1 cellular context compared by ENCODE assay signal in the genomic region with DNA sequence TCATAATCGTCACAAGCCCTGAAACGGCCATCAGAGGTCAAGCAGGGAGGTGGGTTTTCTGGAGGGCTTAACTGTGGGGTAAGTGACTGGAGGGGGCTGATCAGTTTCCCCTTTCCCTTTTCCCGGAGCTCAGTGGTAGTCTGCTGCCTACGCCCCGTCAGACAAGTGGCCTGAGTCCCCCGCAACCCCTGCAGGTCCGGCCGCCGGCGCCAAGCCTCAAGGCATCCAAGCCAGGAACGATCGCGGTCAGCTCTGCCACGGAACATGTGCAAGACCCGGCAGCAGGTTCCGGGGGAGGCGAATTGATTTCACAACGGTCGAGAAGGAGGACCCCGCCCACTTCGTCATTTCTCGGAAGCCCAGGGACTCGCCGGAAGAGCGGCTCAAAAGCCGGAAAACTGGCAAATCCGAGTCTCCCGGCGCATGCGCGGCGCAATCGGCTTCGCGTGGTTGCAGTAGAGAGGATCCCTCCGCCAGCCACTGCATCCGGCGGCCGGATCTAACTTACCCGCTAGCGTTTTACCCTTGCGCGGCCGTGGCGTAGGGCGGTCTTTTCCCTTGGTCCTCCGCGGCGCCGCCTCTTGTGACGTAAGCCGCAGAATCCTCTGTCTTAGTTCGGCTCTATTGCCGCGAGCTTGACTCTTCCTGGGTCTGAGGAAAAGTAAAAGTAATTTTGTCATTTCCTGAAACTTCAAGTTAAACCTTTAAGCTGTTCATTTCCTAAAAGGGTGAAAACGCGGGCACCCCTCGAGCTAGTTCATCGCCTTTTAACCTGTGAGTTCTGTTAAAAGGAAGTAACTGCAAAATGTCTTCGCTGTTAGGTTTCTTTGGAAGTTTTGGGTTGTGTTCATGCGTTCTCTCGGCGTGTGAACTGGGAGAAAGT.
TF ChIP-seq lines count a peak whose summit lies in the region.

No MANE protein-coding gene starts in this region.

TF ChIP-seq in HCT116, 20 proteins besides CTCF, POLR2A, EP300 and RAD21 (continued from another document):
- TF ChIP-seq, protein P1, sequence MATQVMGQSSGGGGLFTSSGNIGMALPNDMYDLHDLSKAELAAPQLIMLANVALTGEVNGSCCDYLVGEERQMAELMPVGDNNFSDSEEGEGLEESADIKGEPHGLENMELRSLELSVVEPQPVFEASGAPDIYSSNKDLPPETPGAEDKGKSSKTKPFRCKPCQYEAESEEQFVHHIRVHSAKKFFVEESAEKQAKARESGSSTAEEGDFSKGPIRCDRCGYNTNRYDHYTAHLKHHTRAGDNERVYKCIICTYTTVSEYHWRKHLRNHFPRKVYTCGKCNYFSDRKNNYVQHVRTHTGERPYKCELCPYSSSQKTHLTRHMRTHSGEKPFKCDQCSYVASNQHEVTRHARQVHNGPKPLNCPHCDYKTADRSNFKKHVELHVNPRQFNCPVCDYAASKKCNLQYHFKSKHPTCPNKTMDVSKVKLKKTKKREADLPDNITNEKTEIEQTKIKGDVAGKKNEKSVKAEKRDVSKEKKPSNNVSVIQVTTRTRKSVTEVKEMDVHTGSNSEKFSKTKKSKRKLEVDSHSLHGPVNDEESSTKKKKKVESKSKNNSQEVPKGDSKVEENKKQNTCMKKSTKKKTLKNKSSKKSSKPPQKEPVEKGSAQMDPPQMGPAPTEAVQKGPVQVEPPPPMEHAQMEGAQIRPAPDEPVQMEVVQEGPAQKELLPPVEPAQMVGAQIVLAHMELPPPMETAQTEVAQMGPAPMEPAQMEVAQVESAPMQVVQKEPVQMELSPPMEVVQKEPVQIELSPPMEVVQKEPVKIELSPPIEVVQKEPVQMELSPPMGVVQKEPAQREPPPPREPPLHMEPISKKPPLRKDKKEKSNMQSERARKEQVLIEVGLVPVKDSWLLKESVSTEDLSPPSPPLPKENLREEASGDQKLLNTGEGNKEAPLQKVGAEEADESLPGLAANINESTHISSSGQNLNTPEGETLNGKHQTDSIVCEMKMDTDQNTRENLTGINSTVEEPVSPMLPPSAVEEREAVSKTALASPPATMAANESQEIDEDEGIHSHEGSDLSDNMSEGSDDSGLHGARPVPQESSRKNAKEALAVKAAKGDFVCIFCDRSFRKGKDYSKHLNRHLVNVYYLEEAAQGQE (IDR thresholded peaks at IDR 0.05; ENCODE audit: low read depth), result no peak
- peak; percentile 97; the same call in 1 of the 2 replicates for TF ChIP-seq CBX3 (IDR thresholded peaks at IDR 0.05; ENCODE audit: low read depth)
- peak; percentile 89 for TF ChIP-seq POLR2AphosphoS5 (IDR thresholded peaks at IDR 0.05; ENCODE audit: low read depth, low read length)
- TF ChIP-seq, protein P2, sequence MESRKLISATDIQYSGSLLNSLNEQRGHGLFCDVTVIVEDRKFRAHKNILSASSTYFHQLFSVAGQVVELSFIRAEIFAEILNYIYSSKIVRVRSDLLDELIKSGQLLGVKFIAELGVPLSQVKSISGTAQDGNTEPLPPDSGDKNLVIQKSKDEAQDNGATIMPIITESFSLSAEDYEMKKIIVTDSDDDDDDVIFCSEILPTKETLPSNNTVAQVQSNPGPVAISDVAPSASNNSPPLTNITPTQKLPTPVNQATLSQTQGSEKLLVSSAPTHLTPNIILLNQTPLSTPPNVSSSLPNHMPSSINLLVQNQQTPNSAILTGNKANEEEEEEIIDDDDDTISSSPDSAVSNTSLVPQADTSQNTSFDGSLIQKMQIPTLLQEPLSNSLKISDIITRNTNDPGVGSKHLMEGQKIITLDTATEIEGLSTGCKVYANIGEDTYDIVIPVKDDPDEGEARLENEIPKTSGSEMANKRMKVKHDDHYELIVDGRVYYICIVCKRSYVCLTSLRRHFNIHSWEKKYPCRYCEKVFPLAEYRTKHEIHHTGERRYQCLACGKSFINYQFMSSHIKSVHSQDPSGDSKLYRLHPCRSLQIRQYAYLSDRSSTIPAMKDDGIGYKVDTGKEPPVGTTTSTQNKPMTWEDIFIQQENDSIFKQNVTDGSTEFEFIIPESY (IDR thresholded peaks at IDR 0.05; ENCODE audit: extremely low read depth, insufficient replicate concordance, low read length), result peak; percentile 57
- TF ChIP-seq JUND (IDR thresholded peaks at IDR 0.05), result peak; percentile 64; the same call in 1 of the 2 replicates
- no peak for TF ChIP-seq EZH2phosphoT487 (IDR thresholded peaks at IDR 0.05; ENCODE audit: borderline replicate concordance)
- TF ChIP-seq SP1 (IDR thresholded peaks at IDR 0.05; ENCODE audit: low read depth), result peak; percentile 96
- TF ChIP-seq TCF7L2 (IDR thresholded peaks at IDR 0.05; ENCODE audit: borderline replicate concordance, extremely low read depth, insufficient read depth, insufficient read length), result peak; percentile 87
- peak; percentile 95 for TF ChIP-seq SIN3A (IDR thresholded peaks at IDR 0.05; ENCODE audit: low read depth)
- peak; percentile 74; the same call in 1 of the 2 replicates for TF ChIP-seq SRF (IDR thresholded peaks at IDR 0.05; ENCODE audit: low read depth)
TF ChIP-seq in HCT116: peak in this region for 14.
